Comparison of ENCODE assay signal across 1 cellular context in genomic region chr19:13881231-13881691, GRCh38.
A peak's percentile ranks its signal among the peaks of the same experiment; 100 is the strongest.
TF ChIP-seq lines count a peak whose summit lies in the region.

No MANE protein-coding gene starts in this region.

TF ChIP-seq in HepG2, 621 proteins besides CTCF, POLR2A, EP300 and RAD21 (continued from another document and continues in another):
- TF ChIP-seq SCMH1 (CRISPR knock-in tag; IDR thresholded peaks at IDR 0.05; ENCODE audit: borderline replicate concordance) (no peak), NFIB (CRISPR knock-in tag; IDR thresholded peaks at IDR 0.05; ENCODE audit: borderline replicate concordance) (no peak), ZSCAN5A (CRISPR knock-in tag; IDR thresholded peaks at IDR 0.05; ENCODE audit: borderline replicate concordance) (no peak), SALL1 (CRISPR knock-in tag; IDR thresholded peaks at IDR 0.05) (0 out of 2 replicates have a peak, but pooled peaks have one; percentile 25), ZNF512 (CRISPR knock-in tag; IDR thresholded peaks at IDR 0.05) (no peak), RBM39 (IDR thresholded peaks at IDR 0.05; ENCODE audit: low read depth, low read length, poor library complexity, severe bottlenecking) (peak; percentile 30), SMYD3 (CRISPR knock-in tag; IDR thresholded peaks at IDR 0.05) (no peak), RBFOX2 (IDR thresholded peaks at IDR 0.05; ENCODE audit: low read depth, low read length) (no peak), HMGXB3 (CRISPR knock-in tag; IDR thresholded peaks at IDR 0.05; ENCODE audit: borderline replicate concordance) (no peak), MAFK (conservative IDR thresholded peaks at IDR 0.05 in 1 of 2, IDR thresholded peaks at IDR 0.05 in 1 of 2; ENCODE audit: low read length in 2 of 2) (no peak), NPAS2 (CRISPR knock-in tag; IDR thresholded peaks at IDR 0.05; ENCODE audit: borderline replicate concordance) (no peak), SP5 (CRISPR knock-in tag; IDR thresholded peaks at IDR 0.05; ENCODE audit: borderline replicate concordance, low read depth) (peak; percentile 76), HNF4A (CRISPR knock-in tag; IDR thresholded peaks at IDR 0.05) (no peak), CREB3 (CRISPR knock-in tag; IDR thresholded peaks at IDR 0.05) (no peak), NCOR1 (IDR thresholded peaks at IDR 0.05; ENCODE audit: borderline replicate concordance, low read length) (no peak), ZBTB21 (CRISPR knock-in tag; IDR thresholded peaks at IDR 0.05) (no peak), ZNF547 (CRISPR knock-in tag; IDR thresholded peaks at IDR 0.05) (no peak), PTBP1 (IDR thresholded peaks at IDR 0.05; ENCODE audit: low read depth, low read length, poor library complexity, severe bottlenecking) (no peak), ZNF354B (CRISPR knock-in tag; IDR thresholded peaks at IDR 0.05) (no peak), RERE (CRISPR knock-in tag; IDR thresholded peaks at IDR 0.05; ENCODE audit: low read depth) (no peak), ZBTB38 (CRISPR knock-in tag; IDR thresholded peaks at IDR 0.05) (no peak), PATZ1 (CRISPR knock-in tag; IDR thresholded peaks at IDR 0.05) (peak; percentile 63; the same call in 1 of the 2 replicates), SIX4 (CRISPR knock-in tag; IDR thresholded peaks at IDR 0.05) (no peak), ZXDC (CRISPR knock-in tag; IDR thresholded peaks at IDR 0.05) (no peak), KAT8 (CRISPR knock-in tag; IDR thresholded peaks at IDR 0.05) (peak; percentile 11; the same call in 1 of the 2 replicates), BCL3 (CRISPR knock-in tag; IDR thresholded peaks at IDR 0.05) (no peak), ATF7 (IDR thresholded peaks at IDR 0.05) (no peak), ATF7 (CRISPR knock-in tag; IDR thresholded peaks at IDR 0.05) (no peak), CBFB (CRISPR knock-in tag; IDR thresholded peaks at IDR 0.05) (no peak), NR2F2 (IDR thresholded peaks at IDR 0.05; ENCODE audit: borderline replicate concordance, low read depth) (peak; percentile 6; the same call in 1 of the 2 replicates), SAP130 (CRISPR knock-in tag; IDR thresholded peaks at IDR 0.05; ENCODE audit: low read depth) (peak; percentile 57), ZNF670 (CRISPR knock-in tag; IDR thresholded peaks at IDR 0.05; ENCODE audit: borderline replicate concordance) (no peak), ELF3 (CRISPR knock-in tag; IDR thresholded peaks at IDR 0.05) (no peak), NCOA1 (CRISPR knock-in tag; IDR thresholded peaks at IDR 0.05) (no peak), ZNF749 (CRISPR knock-in tag; IDR thresholded peaks at IDR 0.05; ENCODE audit: borderline replicate concordance) (no peak), SOX5 (CRISPR knock-in tag; IDR thresholded peaks at IDR 0.05; ENCODE audit: borderline replicate concordance) (no peak), THAP8 (CRISPR knock-in tag; IDR thresholded peaks at IDR 0.05; ENCODE audit: borderline replicate concordance) (no peak), NR2F1 (CRISPR knock-in tag; IDR thresholded peaks at IDR 0.05) (no peak), ZNF557 (CRISPR knock-in tag; IDR thresholded peaks at IDR 0.05) (no peak), BORCS8-MEF2B (CRISPR knock-in tag; IDR thresholded peaks at IDR 0.05) (no peak), PRMT3 (CRISPR knock-in tag; IDR thresholded peaks at IDR 0.05; ENCODE audit: borderline replicate concordance, low read depth) (no peak), ZNF678 (CRISPR knock-in tag; IDR thresholded peaks at IDR 0.05) (no peak), CHD2 (IDR thresholded peaks at IDR 0.05; ENCODE audit: low read depth, low read length) (no peak), SRSF1 (optimal IDR thresholded peaks at IDR 0.05; ENCODE audit: low read depth, low read length) (peak; percentile 73)
